1 cellular context compared by ENCODE assay signal in the genomic region with DNA sequence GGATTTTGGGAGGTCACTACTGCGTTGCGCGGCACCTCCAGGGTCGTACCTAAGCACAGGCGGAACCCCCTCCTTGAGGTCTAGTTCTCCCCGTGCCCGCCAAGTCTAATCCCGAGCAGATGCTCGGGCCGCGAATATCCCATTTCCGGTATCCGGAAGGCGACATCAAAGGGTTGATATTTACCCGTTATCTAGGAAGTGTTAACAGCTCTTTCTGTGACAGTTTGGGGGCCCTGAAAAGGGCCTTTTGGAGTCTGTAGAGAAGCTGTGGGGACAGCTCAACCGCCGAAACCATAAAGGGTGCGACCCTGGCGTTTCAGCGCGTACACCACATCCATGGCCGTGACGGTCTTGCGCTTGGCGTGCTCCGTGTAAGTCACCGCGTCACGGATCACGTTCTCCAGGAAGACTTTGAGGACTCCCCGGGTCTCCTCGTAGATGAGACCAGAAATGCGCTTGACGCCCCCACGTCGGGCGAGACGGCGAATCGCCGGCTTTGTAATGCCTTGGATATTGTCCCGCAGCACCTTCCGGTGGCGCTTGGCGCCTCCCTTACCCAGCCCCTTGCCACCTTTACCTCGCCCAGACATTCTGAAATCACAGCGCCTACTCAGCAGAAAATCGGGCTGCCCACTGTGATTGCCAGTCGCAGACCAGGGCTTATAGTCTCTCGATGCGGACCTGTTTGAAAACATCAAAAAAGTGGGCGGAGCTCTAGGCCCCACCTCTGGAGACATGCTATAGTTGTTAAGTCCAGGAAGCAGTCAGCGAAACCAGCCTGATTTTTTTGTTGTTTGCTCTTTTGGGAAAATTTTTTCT.
TF ChIP-seq lines count a peak whose summit lies in the region.

No MANE protein-coding gene starts in this region.

TF ChIP-seq in IMR-90, 13 proteins besides CTCF, POLR2A, EP300 and RAD21:
- TF ChIP-seq BHLHE40 (IDR thresholded peaks at IDR 0.05; ENCODE audit: low read depth, low read length) (peak; percentile 86), RCOR1 (IDR thresholded peaks at IDR 0.05; ENCODE audit: insufficient replicate concordance, low read length) (no peak), NFE2L2 (IDR thresholded peaks at IDR 0.05; ENCODE audit: low read depth, low read length) (peak; percentile 27), CEBPB (IDR thresholded peaks at IDR 0.05; ENCODE audit: low read depth, low read length) (no peak), MAFK (IDR thresholded peaks at IDR 0.05; ENCODE audit: low read depth, low read length) (peak; percentile 85)
- TF ChIP-seq, protein P1, sequence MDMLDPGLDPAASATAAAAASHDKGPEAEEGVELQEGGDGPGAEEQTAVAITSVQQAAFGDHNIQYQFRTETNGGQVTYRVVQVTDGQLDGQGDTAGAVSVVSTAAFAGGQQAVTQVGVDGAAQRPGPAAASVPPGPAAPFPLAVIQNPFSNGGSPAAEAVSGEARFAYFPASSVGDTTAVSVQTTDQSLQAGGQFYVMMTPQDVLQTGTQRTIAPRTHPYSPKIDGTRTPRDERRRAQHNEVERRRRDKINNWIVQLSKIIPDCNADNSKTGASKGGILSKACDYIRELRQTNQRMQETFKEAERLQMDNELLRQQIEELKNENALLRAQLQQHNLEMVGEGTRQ (IDR thresholded peaks at IDR 0.05; ENCODE audit: low read depth, low read length), result no peak; the same call in 1 of the 2 replicates
